7 cellular contexts compared by ENCODE assay signal in the genomic region with DNA sequence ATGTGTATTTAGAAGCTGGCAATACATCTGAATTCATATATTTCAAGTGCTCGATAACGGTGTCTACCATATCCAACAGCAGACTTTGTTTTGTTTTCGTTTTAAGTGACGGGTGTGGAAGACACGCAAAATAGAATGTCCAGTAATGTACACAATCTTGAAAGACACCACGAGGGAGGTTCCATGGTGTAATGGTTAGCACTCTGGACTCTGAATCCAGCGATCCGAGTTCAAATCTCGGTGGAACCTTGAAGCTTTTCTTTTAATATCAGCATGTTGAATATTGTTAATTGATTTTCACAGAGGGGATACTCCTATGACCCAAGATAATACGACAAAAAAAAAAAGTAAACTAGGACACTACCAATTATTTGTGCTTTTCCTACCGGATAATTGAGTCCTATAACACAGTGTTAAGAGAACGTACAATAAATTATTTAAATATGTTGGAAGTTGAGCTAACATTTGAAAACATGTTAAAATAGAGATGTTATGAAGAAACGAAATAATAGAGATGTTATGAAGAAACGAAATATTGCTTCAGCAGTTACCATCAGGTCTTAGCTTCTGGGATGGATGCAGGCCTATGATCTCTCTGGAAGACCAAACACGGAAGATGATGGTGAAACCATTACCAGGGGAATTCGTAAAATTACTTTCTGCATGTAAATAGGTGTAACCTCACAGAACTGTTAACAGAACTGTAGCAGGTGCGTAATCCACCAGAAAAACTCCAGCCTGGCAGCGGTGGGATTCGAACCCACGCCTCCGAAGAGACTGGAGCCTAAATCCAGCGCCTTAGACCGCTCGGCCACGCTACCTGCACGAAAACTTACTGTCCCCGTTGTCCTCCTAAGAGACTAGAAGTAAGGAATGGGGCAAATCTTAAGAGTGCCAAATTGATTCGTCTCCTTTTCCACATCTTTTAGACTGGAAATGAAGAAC. TPM values are rescaled to one million over a fixed set of nuclear protein-coding genes. Genes with fewer than 3 reads are reported as not detected.
DNase-seq lines count a peak whose midpoint lies in the region; ATAC-seq and TF ChIP-seq lines count a peak whose summit lies in the region.

No MANE protein-coding gene starts in this region.

- H3K4ac ChIP-seq in mesendoderm (ENCODE audit: low read depth, low read length), result no peak overlapping the region

- peak overlapping the region; percentile 38 for H3K56ac ChIP-seq in mesendoderm (ENCODE audit: low read length)

- H3K27ac ChIP-seq in mesendoderm (ENCODE audit: low read depth, low read length), result no peak overlapping the region

- no peak overlapping the region for H4K5ac ChIP-seq in mesendoderm (ENCODE audit: low read length)

- peak overlapping the region; percentile 36 for H3K9ac ChIP-seq in mesendoderm (ENCODE audit: low read length)

- peak overlapping the region; percentile 80 for H3K4me3 Mint-ChIP-seq in activated CD4-positive, alpha-beta memory T cell treated with anti-CD3 and anti-CD28 coated beads, Interleukin-2, amount 10 ng/mL, durations not matched to agents 7 days and 5 days

- H3K23ac ChIP-seq in mesendoderm (ENCODE audit: low read length), result no peak overlapping the region

- H4K8ac ChIP-seq in mesendoderm (ENCODE audit: low read depth, low read length), result no peak overlapping the region

- H3K9me3 Mint-ChIP-seq in activated CD4-positive, alpha-beta memory T cell treated with anti-CD3 and anti-CD28 coated beads, Interleukin-2, amount 10 ng/mL, durations not matched to agents 7 days and 5 days, result no peaks in the 10 kb centered on the region

- peaks cover 62% of the 10 kb centered on the region for H3K27me3 Mint-ChIP-seq in activated CD4-positive, alpha-beta memory T cell treated with anti-CD3 and anti-CD28 coated beads, Interleukin-2, amount 10 ng/mL, durations not matched to agents 7 days and 5 days

- no peak for TF ChIP-seq POLR2A in GM18505 (IDR thresholded peaks at IDR 0.05; ENCODE audit: borderline replicate concordance, extremely low read depth, insufficient read depth, insufficient read length)

- H2BK5ac ChIP-seq in mesendoderm (ENCODE audit: low read length), result no peak overlapping the region

- POLR2A ChIA-PET in activated CD4-positive, alpha-beta memory T cell treated with anti-CD3 and anti-CD28 coated beads, Interleukin-2, amount 10 ng/mL, durations not matched to agents 7 days and 5 days (lab: Charles Lee), result interaction anchor here (0.6 to 3.5 kb wide), 27 partner anchors 10 to 492 kb away, joined by 3 to 49 read pairs (median 5); partner anchors contain the start of genes AURKB, BORCS6, CTC1 and NDEL1

- H3K4me3 ChIP-seq in mesendoderm (ENCODE audit: low read length), result peak overlapping the region; percentile 22

- DNase-seq in NCI-H774 (lab: John Stamatoyannopoulos, UW) (peak; percentile 65), mesendoderm (peak; percentile 96)
- peak; percentile 88 for DNase-seq in activated CD4-positive, alpha-beta memory T cell treated with anti-CD3 and anti-CD28 coated beads, Interleukin-2, amount 10 ng/mL, durations not matched to agents 7 days and 5 days
- peak; percentile 68 for DNase-seq in effector CD8-positive, alpha-beta T cell (lab: John Stamatoyannopoulos, UW)
- DNase-seq in stimulated activated CD8-positive, alpha-beta memory T cell treated with anti-CD3 and anti-CD28 coated beads, Interleukin-12 subunit alpha, Interleukin-12 subunit beta, amount 100 ng/mL, for 24 hours (ENCODE audit: extremely low read depth), result peak; percentile 63

- CTCF ChIA-PET in activated CD4-positive, alpha-beta memory T cell treated with anti-CD3 and anti-CD28 coated beads, Interleukin-2, amount 10 ng/mL, durations not matched to agents 7 days and 5 days (lab: Charles Lee), result interaction anchor here (0.7 to 4.0 kb wide), 47 partner anchors 10 to 784 kb away, joined by 3 to 68 read pairs (median 5); partner anchors contain the start of genes ACAP1, ALOX12B, BORCS6 and CYB5D1

- no peak overlapping the region for H3K18ac ChIP-seq in mesendoderm (ENCODE audit: low read length)

- no CpG with 5 or more reads among the region's 28 CpGs for WGBS in mesendoderm (ENCODE audit: extremely low coverage, insufficient coverage, low lambda C conversion rate)

- peak; percentile 30 for ATAC-seq in GM18505 (IDR thresholded peaks at IDR 0.05; ENCODE audit: unreplicated experiment)
- ATAC-seq in HG03571 (IDR thresholded peaks at IDR 0.05; ENCODE audit: unreplicated experiment), result peak; percentile 34

- H3K4me1 Mint-ChIP-seq in activated CD4-positive, alpha-beta memory T cell treated with anti-CD3 and anti-CD28 coated beads, Interleukin-2, amount 10 ng/mL, durations not matched to agents 7 days and 5 days, result peaks cover 65% of the 10 kb centered on the region

- H2AK5ac ChIP-seq in mesendoderm (ENCODE audit: low read length), result no peak overlapping the region

- H3K27me3 ChIP-seq in mesendoderm (ENCODE audit: insufficient read depth, low read length, poor library complexity), result peaks cover 32% of the 10 kb centered on the region

- H3K27ac Mint-ChIP-seq in activated CD4-positive, alpha-beta memory T cell treated with anti-CD3 and anti-CD28 coated beads, Interleukin-2, amount 10 ng/mL, durations not matched to agents 7 days and 5 days, result peak overlapping the region; percentile 82

- peaks cover under 1% of the 10 kb centered on the region for H3K4me1 ChIP-seq in mesendoderm (ENCODE audit: control insufficient read depth, low read depth, low read length)

- H3K79me1 ChIP-seq in mesendoderm (ENCODE audit: low read length), result no peaks in the 10 kb centered on the region

- H2BK120ac ChIP-seq in mesendoderm (ENCODE audit: low read depth, low read length), result no peak overlapping the region

- peaks cover 9% of the 10 kb centered on the region for H3K36me3 Mint-ChIP-seq in activated CD4-positive, alpha-beta memory T cell treated with anti-CD3 and anti-CD28 coated beads, Interleukin-2, amount 10 ng/mL, durations not matched to agents 7 days and 5 days (ENCODE audit: low read depth)

- peak overlapping the region; percentile 45 for H3K4me2 ChIP-seq in mesendoderm (ENCODE audit: low read length)

- H3K79me2 ChIP-seq in mesendoderm (ENCODE audit: control insufficient read depth, insufficient read depth, low read length), result no peaks in the 10 kb centered on the region

- no peak overlapping the region for H2BK15ac ChIP-seq in mesendoderm (replicated peaks; ENCODE audit: low read depth)

- no peaks in the 10 kb centered on the region for H3K36me3 ChIP-seq in mesendoderm (ENCODE audit: control insufficient read depth, insufficient read depth, low read length)

RNA-seq across cellular contexts. Expression of gene ALOXE3, which starts 1.5 kb away (rescaled TPM):
- total RNA-seq in activated CD4-positive, alpha-beta memory T cell treated with anti-CD3 and anti-CD28 coated beads, Interleukin-2, amount 10 ng/mL, durations not matched to agents 7 days and 5 days, result not detected
- 0.06 TPM for polyA plus RNA-seq in mesendoderm (2013, experiment 1 of 2)
- polyA plus RNA-seq in mesendoderm (2013, experiment 2 of 2), result 0.04 TPM

RNA-seq across cellular contexts. Expression of gene HES7, which starts 4.1 kb away (rescaled TPM):
- total RNA-seq in activated CD4-positive, alpha-beta memory T cell treated with anti-CD3 and anti-CD28 coated beads, Interleukin-2, amount 10 ng/mL, durations not matched to agents 7 days and 5 days, result 1 to 10 TPM; 1.4 to 1.5 TPM
- polyA plus RNA-seq in mesendoderm (2013, experiment 1 of 2), result 0.10 TPM
- polyA plus RNA-seq in mesendoderm (2013, experiment 2 of 2), result 0.17 TPM

RNA-seq across cellular contexts. Expression of gene ALOX12B, which starts 32.3 kb away (rescaled TPM):
- under 1 TPM; 0.20 to 0.38 TPM for total RNA-seq in activated CD4-positive, alpha-beta memory T cell treated with anti-CD3 and anti-CD28 coated beads, Interleukin-2, amount 10 ng/mL, durations not matched to agents 7 days and 5 days
- 0.01 TPM for polyA plus RNA-seq in mesendoderm (2013, experiment 1 of 2)
- polyA plus RNA-seq in mesendoderm (2013, experiment 2 of 2), result 0.04 TPM

RNA-seq across cellular contexts. Expression of gene PER1, which starts 32.4 kb away (rescaled TPM):
- 10 to 100 TPM; 53.5 to 56.6 TPM for total RNA-seq in activated CD4-positive, alpha-beta memory T cell treated with anti-CD3 and anti-CD28 coated beads, Interleukin-2, amount 10 ng/mL, durations not matched to agents 7 days and 5 days
- 10.0 TPM for polyA plus RNA-seq in mesendoderm (2013, experiment 1 of 2)
- 10.0 TPM for polyA plus RNA-seq in mesendoderm (2013, experiment 2 of 2)

RNA-seq across cellular contexts. Expression of gene VAMP2, which starts 42.9 kb away (rescaled TPM):
- 10 to 100 TPM; 75.2 to 79.1 TPM for total RNA-seq in activated CD4-positive, alpha-beta memory T cell treated with anti-CD3 and anti-CD28 coated beads, Interleukin-2, amount 10 ng/mL, durations not matched to agents 7 days and 5 days
- 14.1 TPM for polyA plus RNA-seq in mesendoderm (2013, experiment 1 of 2)
- polyA plus RNA-seq in mesendoderm (2013, experiment 2 of 2), result 14.0 TPM
